In genomic region chr13:112968380-112968909, GRCh38 we compare ENCODE assay signal across 1 cellular context.
TF ChIP-seq lines count a peak whose summit lies in the region.

No MANE protein-coding gene starts in this region.

TF ChIP-seq in GM12878, 131 proteins besides CTCF, POLR2A, EP300 and RAD21 (continued from another document):
- no peak for TF ChIP-seq REST (IDR thresholded peaks at IDR 0.05; ENCODE audit: low read depth, low read length)
TF ChIP-seq in GM12878: peak in this region for 1.
